ENCODE assay signal across 23 cellular contexts in genomic region chr10:132808247-132808567, GRCh38. TPM values are rescaled to one million over a fixed set of nuclear protein-coding genes. Genes with fewer than 3 reads are reported as not detected.
"Had no signal": no experiment of that assay in that cellular context is flagged by ENCODE, and none has a peak within 500 bp of the region (broad histone marks: within the 10 kb centered on the region; RNA-seq: fewer than 3 reads in every experiment).

No MANE protein-coding gene starts in this region.

- H3K4me3 ChIP-seq: SJCRH30, SK-N-MC had no signal

- DNase-seq: KBM-7, MV-4-11, NCI-H1048, NCI-H1105, NCI-H1417, NCI-H1436 treated with DMSO at 0.1 percent for 48 hours, NCI-H1694, NCI-H187 treated with DMSO at 0.1 percent for 48 hours, NCI-H2029 treated with DMSO at 0.1 percent for 48 hours, NCI-H2107, NCI-H2227 treated with DMSO at 0.1 percent for 48 hours, NCI-H510A, NCI-H524 treated with DMSO at 0.1 percent for 48 hours, NCI-H69, NCI-H774, RPMI8226, SHP77, SJCRH30 had no signal

- FAIRE-seq: RCC 7860 had no signal

- H3K9me3 ChIP-seq: SJCRH30 had no signal

- H3K27ac ChIP-seq: SJCRH30, SK-N-MC had no signal

- H3K36me3 ChIP-seq: SJCRH30 had no signal

- H3K27me3 ChIP-seq: SJCRH30 had no signal

- H3K4me1 ChIP-seq: SJCRH30 had no signal

RNA-seq across cellular contexts. Expression of gene NKX6-2, which starts 22.3 kb away (rescaled TPM):
- total RNA-seq: HT-29, LHCN-M2, MCF 10A, SJCRH30 had no signal
